In genomic region chr3:182050932-182051331, GRCh38 we compare ENCODE assay signal across 35 cellular contexts.
"Had no signal": no experiment of that assay in that cellular context is flagged by ENCODE, and none has a peak within 500 bp of the region (broad histone marks: within the 10 kb centered on the region; RNA-seq: fewer than 3 reads in every experiment).

No MANE protein-coding gene starts in this region.

- H3K36me3 ChIP-seq: MG63 had no signal

- H3K4me2 ChIP-seq: KMS-11 had no signal

- H3K27me3 ChIP-seq: MG63 had no signal

- DNase-seq: Karpas-422, Kasumi-1, MG63, MM.1S, MV-4-11, NCI-H1048, NCI-H1092, NCI-H1092 treated with DMSO at 0.1 percent for 48 hours, NCI-H1105, NCI-H1105 treated with DMSO at 0.1 percent for 48 hours, NCI-H1417, NCI-H1417 treated with DMSO at 0.1 percent for 48 hours, NCI-H1436, NCI-H1436 treated with DMSO at 0.1 percent for 48 hours, NCI-H146, NCI-H1694, NCI-H1694 treated with DMSO at 0.1 percent for 48 hours, NCI-H187, NCI-H187 treated with DMSO at 0.1 percent for 48 hours, NCI-H1930, NCI-H2029, NCI-H2029 treated with DMSO at 0.1 percent for 48 hours, NCI-H2081, NCI-H2081 treated with DMSO at 0.1 percent for 48 hours, NCI-H2107, NCI-H2171, NCI-H2171 treated with DMSO at 0.1 percent for 48 hours, NCI-H2227 treated with DMSO at 0.1 percent for 48 hours, NCI-H226, NCI-H345, NCI-H446, NCI-H446 treated with DMSO at 0.1 percent for 48 hours, NCI-H510A, NCI-H510A treated with DMSO at 0.1 percent for 48 hours had no signal

- H3K27ac ChIP-seq: KMS-11 had no signal

- H3K9me3 ChIP-seq: MG63 had no signal

- H3K9ac ChIP-seq: KMS-11 had no signal

- H3K4me3 ChIP-seq: MG63 had no signal
